10 cellular contexts compared by ENCODE assay signal in the genomic region with DNA sequence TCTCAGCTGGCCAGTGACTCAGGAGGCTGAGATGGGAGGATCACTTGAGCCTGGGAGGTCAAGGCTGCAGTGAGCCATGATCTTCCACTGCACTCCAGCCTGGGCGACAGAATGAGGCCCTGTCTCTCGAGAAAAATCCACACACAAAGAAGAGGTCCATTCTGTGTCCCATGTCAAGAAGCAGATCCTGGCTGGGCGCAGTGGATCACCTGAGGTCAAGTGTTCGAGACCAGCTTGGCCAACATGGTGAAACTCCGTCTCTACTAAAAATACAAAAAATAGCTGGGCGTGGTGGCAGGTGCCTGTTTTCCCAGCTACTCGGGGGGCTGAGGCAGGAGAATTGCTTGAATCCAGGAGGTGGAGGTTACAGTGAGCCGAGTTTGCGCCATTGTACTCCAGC. TPM values are rescaled to one million over a fixed set of nuclear protein-coding genes. Genes with fewer than 3 reads are reported as not detected.
"Had no signal": no experiment of that assay in that cellular context is flagged by ENCODE, and none has a peak within 500 bp of the region (broad histone marks: within the 10 kb centered on the region; RNA-seq: fewer than 3 reads in every experiment).

No MANE protein-coding gene starts in this region.

RNA-seq across cellular contexts. Expression of a gene that starts 20.5 kb away (rescaled TPM):
- total RNA-seq: dermis microvascular lymphatic vessel endothelial cell, esophagus mucosa, fibroblast of lung, frontal cortex, glomerular endothelial cell, right atrium auricular region, sigmoid colon, thyroid gland, uterus had no signal
- polyA plus RNA-seq: fibroblast of lung, liver, sigmoid colon had no signal
